15 cellular contexts compared by ENCODE assay signal in the genomic region with DNA sequence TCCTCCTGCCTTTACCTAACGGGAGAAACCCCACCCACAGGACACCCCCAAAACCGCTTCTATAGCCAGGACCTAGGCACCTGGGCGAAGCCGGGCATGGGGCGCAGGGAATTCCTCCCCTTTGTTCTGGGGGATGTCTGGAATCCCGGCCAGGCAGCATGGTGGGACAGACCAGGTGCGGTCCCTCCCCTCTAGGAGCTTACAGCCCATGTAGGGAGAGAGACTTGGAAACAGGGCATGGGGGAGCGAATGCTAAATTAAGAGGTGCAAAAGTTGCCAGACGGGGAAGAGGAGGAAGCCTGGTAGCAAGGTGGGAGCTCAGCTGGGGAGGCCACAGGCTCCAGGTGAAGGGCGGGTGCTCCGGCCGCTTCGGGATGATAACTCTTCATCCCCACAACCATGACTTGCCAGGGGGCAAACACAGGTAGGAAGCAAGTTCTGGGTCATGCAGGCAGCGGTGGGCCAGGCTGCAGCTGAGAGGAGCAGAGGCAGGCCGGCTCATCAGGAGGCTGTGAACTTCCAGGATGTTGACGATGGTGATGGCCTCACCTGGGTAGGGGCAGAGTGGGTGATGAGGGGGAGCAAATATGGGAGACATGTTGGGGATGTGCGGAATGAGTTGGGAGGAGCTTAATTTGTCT. TPM values are rescaled to one million over a fixed set of nuclear protein-coding genes. Genes with fewer than 3 reads are reported as not detected.
DNase-seq lines count a peak whose midpoint lies in the region; ATAC-seq and TF ChIP-seq lines count a peak whose summit lies in the region.
"Had no signal": no experiment of that assay in that cellular context is flagged by ENCODE, and none has a peak within 500 bp of the region (broad histone marks: within the 10 kb centered on the region; RNA-seq: fewer than 3 reads in every experiment).

No MANE protein-coding gene starts in this region.

- H3K36me3 ChIP-seq in left ventricle myocardium inferior (no peaks in the 10 kb centered on the region), iPS-18a (ENCODE audit: control insufficient read depth, low read depth, low read length) (no peaks in the 10 kb centered on the region), parathyroid adenoma (ENCODE audit: control insufficient read depth, insufficient read depth, low read length) (no peaks in the 10 kb centered on the region), SJCRH30 (no peaks in the 10 kb centered on the region)

- H3K9me3 ChIP-seq in left ventricle myocardium inferior (replicated peaks), result no peaks in the 10 kb centered on the region
- H3K9me3 ChIP-seq in iPS-18a (ENCODE audit: control insufficient read depth, low read depth, low read length), result no peaks in the 10 kb centered on the region
- H3K9me3 ChIP-seq in parathyroid adenoma (ENCODE audit: control insufficient read depth, low read length), result no peaks in the 10 kb centered on the region
- no peaks in the 10 kb centered on the region for H3K9me3 ChIP-seq in SJCRH30 (replicated peaks)

- H2AFZ ChIP-seq in parathyroid adenoma, result no peak overlapping the region

- H3K4me3 ChIP-seq in left ventricle myocardium inferior (peak overlapping the region; percentile 71), iPS-18a (ENCODE audit: low read length) (peak overlapping the region; percentile 72), parathyroid adenoma (ENCODE audit: low read depth, low read length) (peak overlapping the region; percentile 94), SJCRH30 (no peak overlapping the region)

- peaks cover 5% of the 10 kb centered on the region for H3K27me3 ChIP-seq in left ventricle myocardium inferior (ENCODE audit: low read depth)
- H3K27me3 ChIP-seq in iPS-18a (ENCODE audit: control insufficient read depth, insufficient read depth, low read length), result peaks cover 30% of the 10 kb centered on the region
- H3K27me3 ChIP-seq in parathyroid adenoma (ENCODE audit: control insufficient read depth, insufficient read depth, low read length), result no peaks in the 10 kb centered on the region
- H3K27me3 ChIP-seq in SJCRH30, result no peaks in the 10 kb centered on the region; the same call in none of the 2 replicates

- H3K9ac ChIP-seq in iPS-18a (ENCODE audit: low read length), result no peak overlapping the region
- H3K9ac ChIP-seq in parathyroid adenoma, result peak overlapping the region; percentile 97

- peaks cover 14% of the 10 kb centered on the region for H3K4me1 ChIP-seq in left ventricle myocardium inferior
- peaks cover 15% of the 10 kb centered on the region for H3K4me1 ChIP-seq in iPS-18a (ENCODE audit: control insufficient read depth, low read depth, low read length)
- peaks cover 45% of the 10 kb centered on the region for H3K4me1 ChIP-seq in parathyroid adenoma
- peaks cover 22% of the 10 kb centered on the region for H3K4me1 ChIP-seq in SJCRH30

- peaks cover 44% of the 10 kb centered on the region for H3K79me2 ChIP-seq in parathyroid adenoma

- TF ChIP-seq CTCF in left ventricle myocardium inferior (IDR thresholded peaks at IDR 0.05; ENCODE audit: borderline replicate concordance), result no peak
- no peak for TF ChIP-seq CTCF in parathyroid adenoma (IDR thresholded peaks at IDR 0.05)

- ATAC-seq in left cardiac atrium, result no peak
- ATAC-seq in left colon, result no peak

- peak overlapping the region; percentile 92 for H3K4me2 ChIP-seq in parathyroid adenoma (ENCODE audit: low read length)

- no peak overlapping the region for H3K27ac ChIP-seq in left ventricle myocardium inferior (replicated peaks)
- no peak overlapping the region for H3K27ac ChIP-seq in iPS-18a (ENCODE audit: low read length)
- H3K27ac ChIP-seq in parathyroid adenoma, result peak overlapping the region; percentile 100
- no peak overlapping the region for H3K27ac ChIP-seq in SJCRH30

- intact Hi-C loops in left ventricle myocardium inferior (cut with micrococcal nuclease) (no loop called here), left cardiac atrium (cut with DNase I) (no loop called here), left colon (cut with DNase I, micrococcal nuclease) (no loop called here)

- DNase-seq in left ventricle myocardium inferior (no peak), left cardiac atrium (no peak), left colon (no peak), RPMI8226 (no peak), SJCRH30 (no peak), NCI-H748 treated with DMSO at 0.1 percent for 48 hours (lab: John Stamatoyannopoulos, UW) (no peak)
- DNase-seq: activated CD4-positive, alpha-beta T cell treated with anti-CD3 and anti-CD28 coated beads, Interleukin-2, amount 10 ng/mL, durations not matched to agents 7 days and 5 days; activated effector memory CD4-positive, alpha-beta T cell treated with anti-CD3 and anti-CD28 coated beads, Interleukin-2, amount 50 U/mL, for 16 hours; central memory CD4-positive, alpha-beta T cell; DMS53; Kasumi-1; NCI-H2029 had no signal

RNA-seq across cellular contexts. Expression of gene TMEM37, which starts 1.3 kb away (rescaled TPM):
- 2.4 TPM for total RNA-seq in left ventricle myocardium inferior
- 10 to 100 TPM in 1 of 2 donors, 1 to 10 TPM in 1; 6.1 to 16.4 TPM for total RNA-seq in left cardiac atrium
- total RNA-seq in left colon, result 100 to 1,000 TPM in 1 of 2 donors, 10 to 100 TPM in 1; 71.8 to 119 TPM
- 0.28 and 0.67 TPM in 2 replicates for total RNA-seq in SJCRH30 (2014; rRNA removed; shearing (Covaris generic))
- total RNA-seq: activated CD4-positive, alpha-beta T cell treated with anti-CD3 and anti-CD28 coated beads, Interleukin-2, amount 10 ng/mL, durations not matched to agents 7 days and 5 days; temporal lobe had no signal

Comparison
In these comparisons a context has a peak if more than half of its experiments do, and no peak if none do; other contexts are left out.
1. RNA of gene TMEM37, which starts 1.3 kb away (total RNA-seq): 71.8 to 119 TPM in left colon; 6.1 to 16.4 TPM in left cardiac atrium, 2.4 TPM in left ventricle myocardium inferior (single experiment) and 0.28 to 0.67 TPM in SJCRH30; every median in the first group is over 4 times any median in the second.